ENCODE assay signal across 22 cellular contexts in the genomic region with DNA sequence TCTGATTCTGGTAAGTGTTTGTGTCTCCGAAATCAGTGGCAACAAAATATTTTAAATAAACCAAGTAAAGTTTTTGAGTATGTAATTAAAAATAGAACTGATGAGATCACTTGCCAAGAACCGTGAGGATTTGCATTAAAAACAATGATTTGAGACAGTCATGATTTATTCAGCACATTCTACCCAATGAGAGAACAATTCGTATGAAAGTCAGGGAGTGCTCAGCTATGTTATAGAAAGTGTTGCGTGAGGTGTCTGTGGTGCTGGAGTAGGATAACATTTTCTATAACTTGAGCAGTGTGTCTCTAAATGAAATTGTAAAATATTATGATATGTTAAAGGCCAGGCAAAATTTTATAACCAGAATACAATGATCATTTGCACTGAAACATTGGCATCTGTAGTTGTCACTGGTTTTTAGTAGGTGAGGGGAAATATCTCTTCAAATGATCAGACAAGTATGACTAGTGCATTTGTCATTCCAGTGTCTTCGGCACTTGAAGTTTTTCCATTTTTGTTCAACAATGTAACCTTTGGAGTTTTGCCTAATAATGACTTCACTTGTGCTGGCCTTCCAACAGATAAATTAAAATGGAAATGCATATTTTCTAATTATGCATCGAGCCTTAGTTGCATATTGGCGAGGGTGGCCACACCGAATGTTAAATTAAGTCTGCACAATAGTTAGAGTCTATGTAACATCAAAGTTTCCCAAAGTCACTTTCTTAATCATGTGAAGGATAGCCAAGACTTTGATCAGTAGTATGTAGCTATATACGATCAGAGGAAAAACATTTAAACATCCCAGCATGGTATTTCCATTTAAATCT.
DNase-seq lines count a peak whose midpoint lies in the region; ATAC-seq, FAIRE-seq and TF ChIP-seq lines count a peak whose summit lies in the region.
"Had no signal": no experiment of that assay in that cellular context is flagged by ENCODE, and none has a peak within 500 bp of the region (broad histone marks: within the 10 kb centered on the region; RNA-seq: fewer than 3 reads in every experiment).

No MANE protein-coding gene starts in this region.

- POLR2A ChIA-PET in endothelial cell of umbilical vein (lab: Charles Lee), result no interaction called here

- ATAC-seq in psoas muscle, result no peak
- ATAC-seq: naive thymus-derived CD4-positive, alpha-beta T cell; Right ventricle myocardium inferior; stimulated activated naive B cell treated with anti-CD40 and anti-IgM and Interleukin-4, amounts not matched to agents 10 μg/mL and 1 μg/mL and 100 μg/mL, for 72 hours; T-helper 17 cell had no signal

- dilution Hi-C loops in endothelial cell of umbilical vein (cut with MboI; ENCODE audit: extremely low pct_ligation_motif_present, low sequenced_read_pairs), result no loop called here

- CTCF ChIA-PET in endothelial cell of umbilical vein (lab: Charles Lee), result interaction anchor here (0.9 kb wide), 1 partner anchor 9 kb away, joined by 3 read pairs; no protein-coding TSS in a partner anchor

- no peaks in the 10 kb centered on the region for H3K9me3 ChIP-seq in endothelial cell of umbilical vein (replicated peaks; ENCODE audit: control insufficient read depth, insufficient read depth, low read length)
- no peaks in the 10 kb centered on the region for H3K9me3 ChIP-seq in psoas muscle
- H3K9me3 ChIP-seq: tibial artery had no signal

- peaks cover 43% of the 10 kb centered on the region for H3K4me1 ChIP-seq in endothelial cell of umbilical vein (ENCODE audit: control insufficient read depth, extremely low read depth, insufficient read depth, low read length)
- no peaks in the 10 kb centered on the region for H3K4me1 ChIP-seq in psoas muscle

- no peak overlapping the region for H3K4me3 ChIP-seq in endothelial cell of umbilical vein (replicated peaks in 1 of 3; ENCODE audit: insufficient read depth in 1 of 3, low read depth in 1 of 3, low read length in 3 of 3)
- no peak overlapping the region for H3K4me3 ChIP-seq in psoas muscle
- H3K4me3 ChIP-seq: tibial artery had no signal

- TF ChIP-seq POLR2A in endothelial cell of umbilical vein (IDR thresholded peaks at IDR 0.05; ENCODE audit: low read depth, low read length), result no peak

- H2AFZ ChIP-seq in endothelial cell of umbilical vein (ENCODE audit: low read depth, low read length), result no peak overlapping the region

- no peaks in the 10 kb centered on the region for H3K36me3 ChIP-seq in endothelial cell of umbilical vein (ENCODE audit: control insufficient read depth in 2 of 2, extremely low read depth in 1 of 2, insufficient read depth in 2 of 2, low read length in 2 of 2)
- no peaks in the 10 kb centered on the region for H3K36me3 ChIP-seq in psoas muscle (ENCODE audit: insufficient read depth in 1 of 2, low read depth in 1 of 2)
- H3K36me3 ChIP-seq: tibial artery had no signal

- intact Hi-C loops in endothelial cell of umbilical vein (cut with micrococcal nuclease), result loop anchor here (2.0 to 5.0 kb wide), 2 partner anchors 16 to 335 kb away; partner anchors contain the start of gene GFRA1
- intact Hi-C loops in psoas muscle (cut with DNase I), result no loop called here

- WGBS in psoas muscle, 3 donors, result 44 to 46% (median 44%) methylated on average over 9 of the region's 9 CpGs

- H3K27ac ChIP-seq in endothelial cell of umbilical vein (ENCODE audit: insufficient read depth, low read depth, low read length) (no peak overlapping the region), psoas muscle (no peak overlapping the region)
- H3K27ac ChIP-seq: C4-2B, tibial artery had no signal

- H3K9ac ChIP-seq in endothelial cell of umbilical vein (replicated peaks; ENCODE audit: extremely low read depth, insufficient read depth, low read length), result no peak overlapping the region

- no peaks in the 10 kb centered on the region for H3K79me2 ChIP-seq in endothelial cell of umbilical vein (ENCODE audit: control insufficient read depth, insufficient read depth, low read length)

- no peaks in the 10 kb centered on the region for H3K27me3 ChIP-seq in endothelial cell of umbilical vein (ENCODE audit: control insufficient read depth in 2 of 2, insufficient read depth in 2 of 2, low read length in 2 of 2)
- H3K27me3 ChIP-seq in psoas muscle (ENCODE audit: insufficient read depth in 3 of 3, low read length in 2 of 3), result no peaks in the 10 kb centered on the region
- H3K27me3 ChIP-seq: tibial artery had no signal

- TSS peak; percentile 33 for BruUV-seq in endothelial cell of umbilical vein (replicated peaks; lab: Mats Ljungman, UMichigan)

- no peaks in the 10 kb centered on the region for H4K20me1 ChIP-seq in endothelial cell of umbilical vein (replicated peaks; ENCODE audit: control insufficient read depth, extremely low read depth, insufficient read depth, low read length)

- no peak for TF ChIP-seq CTCF in endothelial cell of umbilical vein (IDR thresholded peaks at IDR 0.05; ENCODE audit: extremely low read depth in 1 of 2, insufficient read depth in 1 of 2, low read depth in 1 of 2, low read length in 2 of 2)
- no peak for TF ChIP-seq CTCF in psoas muscle (IDR thresholded peaks at IDR 0.05)

- FAIRE-seq in endothelial cell of umbilical vein (lab: Jason Lieb, UNC), result no peak

- H3K9me1 ChIP-seq in endothelial cell of umbilical vein (replicated peaks; ENCODE audit: control insufficient read depth, extremely low read depth, insufficient read depth, low read length), result no peaks in the 10 kb centered on the region

- peak overlapping the region; percentile 19 for H3K4me2 ChIP-seq in endothelial cell of umbilical vein (ENCODE audit: insufficient read depth, low read length)

- peak; percentile 33 for DNase-seq in Daoy (ENCODE audit: low read depth)
- DNase-seq in RKO (ENCODE audit: low spot score), result peak; percentile 3
- DNase-seq in endothelial cell of umbilical vein (ENCODE audit: low read depth, low spot score), result peak; percentile 21
- peak; percentile 18 for DNase-seq in myocyte (ENCODE audit: low read depth)
- no peak for DNase-seq in psoas muscle
- no peak for DNase-seq in NCI-H146 treated with DMSO at 0.1 percent for 48 hours (lab: John Stamatoyannopoulos, UW; ENCODE audit: unreplicated experiment)
- no peak for DNase-seq in activated T-cell treated with anti-CD3 and anti-CD28 coated beads for 4 hours
- DNase-seq in hippocampal formation (lab: John Stamatoyannopoulos, UW), result no peak
- DNase-seq: activated CD4-positive, CD25-positive, alpha-beta regulatory T cell; activated CD8-positive, alpha-beta memory T cell treated with anti-CD3 and anti-CD28 coated beads for 24 hours; amygdala; KBM-7; naive thymus-derived CD4-positive, alpha-beta T cell; NCI-H1436; NK-92 treated with Interleukin-12 subunit alpha and Interleukin-12 subunit beta, amount 100 ng/mL, for 24 hours; posterior cingulate gyrus; stimulated activated CD4-positive, alpha-beta T cell treated with anti-CD3 and anti-CD28 coated beads, Interleukin-12 subunit alpha, Interleukin-12 subunit beta, amount 100 ng/mL, for 4 hours; stimulated activated naive B cell treated with anti-CD40 and anti-IgM and Interleukin-4, amounts not matched to agents 10 μg/mL and 1 μg/mL and 100 μg/mL, for 72 hours; T-helper 17 cell; tibial artery had no signal

TF ChIP-seq in endothelial cell of umbilical vein, 7 proteins besides CTCF, POLR2A, EP300 and RAD21:
- no peak for TF ChIP-seq JUN (IDR thresholded peaks at IDR 0.05; ENCODE audit: borderline replicate concordance, insufficient read depth, insufficient read length, low read depth)
- peak; percentile 39 for TF ChIP-seq FOS (IDR thresholded peaks at IDR 0.05; ENCODE audit: borderline replicate concordance, insufficient read depth, low read length)

Comparison
In these comparisons a context has a peak if more than half of its experiments do, and no peak if none do; other contexts are left out.
1. DNase-seq: peak in Daoy (single experiment), RKO (single experiment), endothelial cell of umbilical vein (single experiment) and myocyte (single experiment); none in psoas muscle (0 of 2), NCI-H146 treated with DMSO at 0.1 percent for 48 hours (single experiment), activated T-cell treated with anti-CD3 and anti-CD28 coated beads for 4 hours (single experiment) and hippocampal formation (0 of 2).